ENCODE assay signal across 8 cellular contexts in the genomic region with DNA sequence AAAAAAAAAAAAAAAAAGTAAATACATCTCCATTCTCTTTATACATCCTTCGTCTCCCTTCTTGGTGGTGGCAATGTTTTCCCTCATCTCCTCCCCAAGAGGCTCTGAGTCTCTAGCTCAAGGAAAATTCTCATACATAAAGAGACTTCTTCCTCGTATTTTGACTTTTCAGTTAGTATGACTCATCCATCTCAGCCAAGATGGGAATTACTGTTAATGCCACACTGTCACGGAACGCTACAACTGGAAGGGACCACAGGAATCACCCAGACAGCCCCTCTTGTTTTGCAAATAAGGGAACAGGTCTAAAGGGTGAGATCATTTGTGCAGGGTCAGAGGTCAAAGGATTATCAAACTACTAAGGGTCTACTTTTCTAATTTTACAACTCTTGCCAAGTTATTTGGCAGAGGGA.
A peak's percentile ranks its signal among the peaks of the same experiment; 100 is the strongest.
DNase-seq lines count a peak whose midpoint lies in the region; TF ChIP-seq lines count a peak whose summit lies in the region.

No MANE protein-coding gene starts in this region.

- peaks cover 37% of the 10 kb centered on the region for H3K79me2 ChIP-seq in parathyroid adenoma

- TF ChIP-seq CTCF in parathyroid adenoma (IDR thresholded peaks at IDR 0.05) (no peak), GM13977 (IDR thresholded peaks at IDR 0.05; ENCODE audit: extremely low read depth, insufficient read depth, missing control alignments) (no peak), WERI-Rb-1 (IDR thresholded peaks at IDR 0.05; ENCODE audit: low read depth, low read length) (no peak)

- peaks cover 33% of the 10 kb centered on the region for H3K4me1 ChIP-seq in parathyroid adenoma

- DNase-seq in ELF-1 (ENCODE audit: low read depth, low spot score) (peak; percentile 59), NCI-H226 (peak; percentile 55), epithelial cell of prostate (ENCODE audit: low read depth, low spot score) (no peak), GM13977 (ENCODE audit: low spot score) (no peak), AML-193 (lab: John Stamatoyannopoulos, UW) (no peak), WERI-Rb-1 (no peak), NCI-H510A treated with DMSO at 0.1 percent for 48 hours (lab: John Stamatoyannopoulos, UW) (no peak)

- no peak overlapping the region for H2AFZ ChIP-seq in parathyroid adenoma

- in situ Hi-C loops in GM13977 (cut with MboI; ENCODE audit: low pct_unique_long_range_greater_than_20kb, low sequenced_read_pairs, unreplicated experiment): no loop called here

- no peak overlapping the region for H3K9ac ChIP-seq in parathyroid adenoma

- H3K36me3 ChIP-seq in parathyroid adenoma (ENCODE audit: control insufficient read depth, insufficient read depth, low read length) (no peaks in the 10 kb centered on the region), WERI-Rb-1 (no peaks in the 10 kb centered on the region)

- H3K4me3 ChIP-seq in parathyroid adenoma (ENCODE audit: low read depth, low read length) (no peak overlapping the region), WERI-Rb-1 (ENCODE audit: low read depth, low read length) (no peak overlapping the region)

- no peak overlapping the region for H3K4me2 ChIP-seq in parathyroid adenoma (ENCODE audit: low read length)

- H3K27me3 ChIP-seq in parathyroid adenoma (ENCODE audit: control insufficient read depth, insufficient read depth, low read length): no peaks in the 10 kb centered on the region
- no peaks in the 10 kb centered on the region for H3K27me3 ChIP-seq in WERI-Rb-1 (ENCODE audit: insufficient read depth, low read depth, severe bottlenecking)

- no peaks in the 10 kb centered on the region for H3K9me3 ChIP-seq in parathyroid adenoma (ENCODE audit: control insufficient read depth, low read length)
- H3K9me3 ChIP-seq in WERI-Rb-1 (ENCODE audit: severe bottlenecking): no peaks in the 10 kb centered on the region

- H3K27ac ChIP-seq in epithelial cell of prostate (peak overlapping the region; percentile 98), parathyroid adenoma (peak overlapping the region; percentile 10), WERI-Rb-1 (no peak overlapping the region)

Comparison
In these comparisons a context has a peak if more than half of its experiments do, and no peak if none do; other contexts are left out.
1. DNase-seq: peak in ELF-1 (single experiment) and NCI-H226 (single experiment); none in epithelial cell of prostate (single experiment), GM13977 (single experiment), AML-193 (0 of 2), WERI-Rb-1 (single experiment) and NCI-H510A treated with DMSO at 0.1 percent for 48 hours (single experiment).